ENCODE assay signal across 19 cellular contexts in the genomic region with DNA sequence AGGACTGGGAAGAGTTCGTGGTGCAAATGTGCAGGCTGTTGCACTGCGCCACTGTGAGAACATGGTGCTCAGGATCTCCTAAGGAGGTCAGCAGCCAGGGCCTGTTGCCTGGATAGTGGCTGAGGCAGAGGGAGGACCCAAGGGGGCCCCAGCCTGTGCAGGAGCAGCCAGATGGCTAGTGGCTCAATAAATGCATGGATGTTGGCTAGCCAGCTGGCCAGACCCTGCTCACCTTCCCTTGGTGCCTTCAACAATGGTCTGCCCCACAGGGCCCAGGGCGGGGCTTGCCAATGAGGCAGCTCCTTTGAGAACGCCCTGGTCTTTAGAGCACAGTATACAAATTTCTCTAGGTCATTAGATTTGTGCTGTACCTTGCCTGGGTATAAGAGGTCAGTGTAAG.
DNase-seq lines count a peak whose midpoint lies in the region; ATAC-seq and TF ChIP-seq lines count a peak whose summit lies in the region.
"Had no signal": no experiment of that assay in that cellular context is flagged by ENCODE, and none has a peak within 500 bp of the region (broad histone marks: within the 10 kb centered on the region; RNA-seq: fewer than 3 reads in every experiment).

No MANE protein-coding gene starts in this region.

- peaks cover 49% of the 10 kb centered on the region for H3K36me3 Mint-ChIP-seq in GM23338 (ENCODE audit: low read depth)
- H3K36me3 Mint-ChIP-seq in central memory CD8-positive, alpha-beta T cell (ENCODE audit: insufficient read depth): peaks cover 50% of the 10 kb centered on the region
- peaks cover 63% of the 10 kb centered on the region for H3K36me3 Mint-ChIP-seq in activated T-cell treated with anti-CD3 and anti-CD28 coated beads, Interleukin-2, amount 50 U/mL, for 4 hours (ENCODE audit: insufficient read depth)

- ATAC-seq in GM23338: peak; percentile 40; the same call in 1 of the 3 replicates
- no peak for ATAC-seq in central memory CD8-positive, alpha-beta T cell (replicated peaks; ENCODE audit: extremely low read depth, poor library complexity, severe bottlenecking)
- no peak for ATAC-seq in activated T-cell treated with anti-CD3 and anti-CD28 coated beads, Interleukin-2, amount 50 U/mL, for 4 hours
- ATAC-seq: naive thymus-derived CD4-positive, alpha-beta T cell had no signal

- intact Hi-C loops in posterior vena cava (cut with DNase I): no loop called here

- H3K4me3 ChIP-seq in GM23338: no peak overlapping the region
- H3K4me3 ChIP-seq: left ventricle myocardium inferior, right atrium auricular region, testis had no signal

- no peaks in the 10 kb centered on the region for H3K9me2 ChIP-seq in GM23338 (ENCODE audit: insufficient read depth)

- 0 out of 2 replicates have a peak overlapping the region, but pooled peaks have one; percentile 10 for H3K27ac Mint-ChIP-seq in GM23338
- peak overlapping the region; percentile 80 for H3K27ac Mint-ChIP-seq in central memory CD8-positive, alpha-beta T cell (ENCODE audit: low read depth)
- H3K27ac Mint-ChIP-seq: HFFc6 had no signal

- no peaks in the 10 kb centered on the region for H3F3A ChIP-seq in GM23338 (replicated peaks; ENCODE audit: low read depth)

- H3K27me3 ChIP-seq in GM23338 (ENCODE audit: insufficient read depth): no peaks in the 10 kb centered on the region
- H3K27me3 ChIP-seq: right atrium auricular region, testis had no signal

- no peaks in the 10 kb centered on the region for H3K4me1 ChIP-seq in GM23338 (ENCODE audit: insufficient read depth)
- H3K4me1 ChIP-seq: right atrium auricular region, testis had no signal

- peaks cover 21% of the 10 kb centered on the region for H3K36me3 ChIP-seq in GM23338 (ENCODE audit: insufficient read depth)

- no peak overlapping the region for H2AFZ ChIP-seq in GM23338

- no peak overlapping the region for H3K4me2 ChIP-seq in GM23338

- H3K79me2 ChIP-seq in GM23338 (replicated peaks; ENCODE audit: insufficient read depth): peaks cover 7% of the 10 kb centered on the region; the same call in 1 of the 2 replicates

- peaks cover 11% of the 10 kb centered on the region for H3K27me3 Mint-ChIP-seq in GM23338 (ENCODE audit: insufficient read depth, low read depth, poor library complexity)
- H3K27me3 Mint-ChIP-seq in central memory CD8-positive, alpha-beta T cell: no peaks in the 10 kb centered on the region
- H3K27me3 Mint-ChIP-seq in activated T-cell treated with anti-CD3 and anti-CD28 coated beads, Interleukin-2, amount 50 U/mL, for 4 hours (ENCODE audit: low read depth): no peaks in the 10 kb centered on the region
- H3K27me3 Mint-ChIP-seq: naive thymus-derived CD4-positive, alpha-beta T cell had no signal

- H3K4me1 Mint-ChIP-seq in GM23338: no peaks in the 10 kb centered on the region
- H3K4me1 Mint-ChIP-seq in central memory CD8-positive, alpha-beta T cell: peaks cover 21% of the 10 kb centered on the region
- peaks cover 29% of the 10 kb centered on the region for H3K4me1 Mint-ChIP-seq in activated T-cell treated with anti-CD3 and anti-CD28 coated beads, Interleukin-2, amount 50 U/mL, for 4 hours (ENCODE audit: low read depth)

- no peak overlapping the region for H3K4me3 Mint-ChIP-seq in GM23338
- no peak overlapping the region for H3K4me3 Mint-ChIP-seq in central memory CD8-positive, alpha-beta T cell
- no peak overlapping the region for H3K4me3 Mint-ChIP-seq in activated T-cell treated with anti-CD3 and anti-CD28 coated beads, Interleukin-2, amount 50 U/mL, for 4 hours
- H3K4me3 Mint-ChIP-seq: CD14-positive monocyte; HFFc6; naive thymus-derived CD4-positive, alpha-beta T cell had no signal

- H3K9me3 Mint-ChIP-seq in GM23338: no peaks in the 10 kb centered on the region
- no peaks in the 10 kb centered on the region for H3K9me3 Mint-ChIP-seq in central memory CD8-positive, alpha-beta T cell
- no peaks in the 10 kb centered on the region for H3K9me3 Mint-ChIP-seq in activated T-cell treated with anti-CD3 and anti-CD28 coated beads, Interleukin-2, amount 50 U/mL, for 4 hours
- H3K9me3 Mint-ChIP-seq: HFFc6; naive thymus-derived CD4-positive, alpha-beta T cell had no signal

- no peak overlapping the region for H3K27ac ChIP-seq in GM23338 (ENCODE audit: low read depth)
- H3K27ac ChIP-seq: left ventricle myocardium inferior, right atrium auricular region, testis had no signal

- no peak for DNase-seq in GM23338 (ENCODE audit: low spot score)
- peak; percentile 54 for DNase-seq in NCI-H526 treated with DMSO at 0.1 percent for 48 hours (lab: John Stamatoyannopoulos, UW)
- DNase-seq in central memory CD8-positive, alpha-beta T cell (ENCODE audit: low spot score in 2 of 2): no peak
- DNase-seq in posterior vena cava (ENCODE audit: low spot score): peak; percentile 50
- no peak for DNase-seq in NCI-H1105 treated with DMSO at 0.1 percent for 48 hours (lab: John Stamatoyannopoulos, UW)
- no peak for DNase-seq in foreskin melanocyte
- no peak for DNase-seq in activated T-cell treated with anti-CD3 and anti-CD28 coated beads, Interleukin-2, amount 50 U/mL, for 4 hours
- DNase-seq: activated gamma-delta T cell treated with Interleukin-2 at 50 U/mL for 16 hours; activated T-cell treated with anti-CD3 and anti-CD28 coated beads for 4 hours; EL; HFFc6; islet precursor cell; left ventricle myocardium inferior; naive thymus-derived CD4-positive, alpha-beta T cell; NCI-H187; T-helper 1 cell; testis had no signal

- H4K20me1 ChIP-seq in GM23338 (replicated peaks; ENCODE audit: insufficient read depth): peaks cover 10% of the 10 kb centered on the region; the same call in 1 of the 2 replicates

- TF ChIP-seq CTCF in GM23338 (conservative IDR thresholded peaks at IDR 0.05; ENCODE audit: low read depth in 2 of 2): no peak

TF ChIP-seq in GM23338, 12 proteins besides CTCF, POLR2A, EP300 and RAD21 (continues in another document):
- TF ChIP-seq EZH2 (IDR thresholded peaks at IDR 0.05; ENCODE audit: low read depth, unreplicated experiment): no peak
- TF ChIP-seq, protein P1, sequence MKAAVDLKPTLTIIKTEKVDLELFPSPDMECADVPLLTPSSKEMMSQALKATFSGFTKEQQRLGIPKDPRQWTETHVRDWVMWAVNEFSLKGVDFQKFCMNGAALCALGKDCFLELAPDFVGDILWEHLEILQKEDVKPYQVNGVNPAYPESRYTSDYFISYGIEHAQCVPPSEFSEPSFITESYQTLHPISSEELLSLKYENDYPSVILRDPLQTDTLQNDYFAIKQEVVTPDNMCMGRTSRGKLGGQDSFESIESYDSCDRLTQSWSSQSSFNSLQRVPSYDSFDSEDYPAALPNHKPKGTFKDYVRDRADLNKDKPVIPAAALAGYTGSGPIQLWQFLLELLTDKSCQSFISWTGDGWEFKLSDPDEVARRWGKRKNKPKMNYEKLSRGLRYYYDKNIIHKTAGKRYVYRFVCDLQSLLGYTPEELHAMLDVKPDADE (IDR thresholded peaks at IDR 0.05): no peak
- TF ChIP-seq EZH2phosphoT487 (IDR thresholded peaks at IDR 0.05; ENCODE audit: unreplicated experiment): no peak
- TF ChIP-seq NANOG (IDR thresholded peaks at IDR 0.05; ENCODE audit: borderline replicate concordance): no peak
- TF ChIP-seq JUNB (IDR thresholded peaks at IDR 0.05; ENCODE audit: unreplicated experiment): no peak
- no peak for TF ChIP-seq STAT1 (IDR thresholded peaks at IDR 0.05; ENCODE audit: unreplicated experiment)

Comparison
In these comparisons a context has a peak if more than half of its experiments do, and no peak if none do; other contexts are left out.
1. DNase-seq: peak in NCI-H526 treated with DMSO at 0.1 percent for 48 hours (single experiment) and posterior vena cava (single experiment); none in GM23338 (single experiment), central memory CD8-positive, alpha-beta T cell (0 of 2), NCI-H1105 treated with DMSO at 0.1 percent for 48 hours (single experiment), foreskin melanocyte (single experiment) and activated T-cell treated with anti-CD3 and anti-CD28 coated beads, Interleukin-2, amount 50 U/mL, for 4 hours (single experiment).